Comparison of ENCODE assay signal across 8 cellular contexts in genomic region chrX:72238721-72239475, GRCh38. TPM values are rescaled to one million over a fixed set of nuclear protein-coding genes. Genes with fewer than 3 reads are reported as not detected.
DNase-seq lines count a peak whose midpoint lies in the region; ATAC-seq, FAIRE-seq and TF ChIP-seq lines count a peak whose summit lies in the region.

TSS of gene ERCC6L (minus strand) at chrX:72239027. CDS start at chrX:72238911, 116 bp downstream.

- ATAC-seq in HG02763 (IDR thresholded peaks at IDR 0.05; ENCODE audit: unreplicated experiment): peak; percentile 93

- no peak for TF ChIP-seq CTCF in right atrium auricular region (IDR thresholded peaks at IDR 0.05)
- TF ChIP-seq CTCF in vagina (IDR thresholded peaks at IDR 0.05): no peak

- H3K27ac ChIP-seq in angular gyrus (ENCODE audit: low read depth, low read length): peak within 1 kb of the TSS; percentile 40
- H3K27ac ChIP-seq in right atrium auricular region: peak within 1 kb of the TSS; percentile 27 to 51
- peak within 1 kb of the TSS; percentile 44 for H3K27ac ChIP-seq in vagina

- peak; percentile 83 for DNase-seq in GM12892 (ENCODE audit: insufficient read length)
- DNase-seq in NCI-H1436 treated with DMSO at 0.1 percent for 48 hours (lab: John Stamatoyannopoulos, UW): peak; percentile 7
- DNase-seq in T-helper 2 cell: peak; percentile 66 to 92 (median 74)
- peak; percentile 85 for DNase-seq in right atrium auricular region (ENCODE audit: low spot score)
- DNase-seq in putamen (ENCODE audit: low spot score): peak; percentile 81
- DNase-seq in vagina (ENCODE audit: extremely low spot score in 2 of 2): no peak

- intact Hi-C loops in vagina (cut with DNase I): no loop called here

- FAIRE-seq in GM12892 (lab: Jason Lieb, UNC): peak; percentile 89

- H3K9me3 ChIP-seq in right atrium auricular region (no peaks in the 10 kb centered on the region), vagina (no peaks in the 10 kb centered on the region)

- H3K36me3 ChIP-seq in right atrium auricular region: no peaks in the 10 kb centered on the region
- no peaks in the 10 kb centered on the region for H3K36me3 ChIP-seq in vagina

- H3K4me1 ChIP-seq in right atrium auricular region (no peaks in the 10 kb centered on the region), vagina (no peaks in the 10 kb centered on the region)

- no peaks in the 10 kb centered on the region for H3K27me3 ChIP-seq in right atrium auricular region
- H3K27me3 ChIP-seq in vagina: no peaks in the 10 kb centered on the region

- H3K4me3 ChIP-seq in right atrium auricular region: peak within 1 kb of the TSS; percentile 19 to 33
- peak within 1 kb of the TSS; percentile 12 to 18 for H3K4me3 ChIP-seq in vagina

- TF ChIP-seq POLR2A in GM12892 (IDR thresholded peaks at IDR 0.05; ENCODE audit: low read depth, low read length) (peak; percentile 49; the same call in 1 of the 2 replicates), vagina (IDR thresholded peaks at IDR 0.05) (no peak)

RNA-seq across cellular contexts. Expression of gene ERCC6L, which starts in this region (rescaled TPM):
- polyA plus RNA-seq in GM12892 (2012; ENCODE audit: missing spikeins): 5.7 TPM
- total RNA-seq in right atrium auricular region (under 1 TPM in 1 of 2 donors, not detected in 1; 0.15 TPM), vagina (0.74 TPM)

Comparison
In these comparisons a context has a peak if more than half of its experiments do, and no peak if none do; other contexts are left out.
1. Peak in DNase-seq, H3K4me3 ChIP-seq and H3K27ac ChIP-seq in right atrium auricular region; RNA of the gene not detected or under 1 TPM.
2. DNase-seq: peak in GM12892 (single experiment), NCI-H1436 treated with DMSO at 0.1 percent for 48 hours (single experiment), T-helper 2 cell (5 of 5) and putamen (single experiment); none in vagina (0 of 2).
3. Peak in every context shown above with its lines, with median percentiles within 50 percentile points of each other: H3K27ac ChIP-seq.